8 cellular contexts compared by ENCODE assay signal in genomic region chr12:124713436-124714082, GRCh38.
DNase-seq lines count a peak whose midpoint lies in the region; ATAC-seq and TF ChIP-seq lines count a peak whose summit lies in the region.

No MANE protein-coding gene starts in this region.

- 36 to 66% methylated on average over 17 of the region's 17 CpGs for WGBS in sigmoid colon, 2 donors

- intact Hi-C loops in sigmoid colon (cut with DNase I), result no loop called here

- TF ChIP-seq EP300 in sigmoid colon (IDR thresholded peaks at IDR 0.05), result peak; percentile 78 to 99 (median 91)

- DNase-seq in AML-193 (lab: John Stamatoyannopoulos, UW), result peak; percentile 78 to 89
- DNase-seq in KG1 (lab: John Stamatoyannopoulos, UW), result peak; percentile 7
- peak; percentile 47 for DNase-seq in activated CD8-positive, alpha-beta memory T cell treated with anti-CD3 and anti-CD28 coated beads, Interleukin-2, amount 50 U/mL, for 4 hours
- peak; percentile 63 for DNase-seq in fibroblast of the conjunctiva (ENCODE audit: low read depth)
- peak; percentile 81 for DNase-seq in sigmoid colon
- no peak for DNase-seq in iPS-NIHi7 (ENCODE audit: extremely low spot score)
- DNase-seq in NCI-H1105 treated with DMSO at 0.1 percent for 48 hours (lab: John Stamatoyannopoulos, UW), result no peak

- peak overlapping the region; percentile 85 to 97 (median 88) for H3K27ac ChIP-seq in sigmoid colon

- no peaks in the 10 kb centered on the region for H3K36me3 ChIP-seq in sigmoid colon

- peak overlapping the region; percentile 13 to 37 (median 32) for H3K4me3 ChIP-seq in sigmoid colon

- H3K9me3 ChIP-seq in sigmoid colon, result no peaks in the 10 kb centered on the region

- TF ChIP-seq POLR2A in sigmoid colon (IDR thresholded peaks at IDR 0.05), result no peak

- no peaks in the 10 kb centered on the region for H3K27me3 ChIP-seq in sigmoid colon

- TF ChIP-seq CTCF in sigmoid colon (IDR thresholded peaks at IDR 0.05), result no peak

- peak; percentile 72 for ATAC-seq in GM21360 (IDR thresholded peaks at IDR 0.05; ENCODE audit: unreplicated experiment)

- H3K4me1 ChIP-seq in sigmoid colon, result peaks cover 0 to 34% (median 28%) of the 10 kb centered on the region in 4 donors

Comparison
In these comparisons a context has a peak if more than half of its experiments do, and no peak if none do; other contexts are left out.
1. DNase-seq: peak in AML-193 (2 of 2), KG1 (single experiment), activated CD8-positive, alpha-beta memory T cell treated with anti-CD3 and anti-CD28 coated beads, Interleukin-2, amount 50 U/mL, for 4 hours (single experiment), fibroblast of the conjunctiva (single experiment) and sigmoid colon (single experiment); none in iPS-NIHi7 (single experiment) and NCI-H1105 treated with DMSO at 0.1 percent for 48 hours (single experiment).